Comparison of ENCODE assay signal across 1 cellular context in the genomic region with DNA sequence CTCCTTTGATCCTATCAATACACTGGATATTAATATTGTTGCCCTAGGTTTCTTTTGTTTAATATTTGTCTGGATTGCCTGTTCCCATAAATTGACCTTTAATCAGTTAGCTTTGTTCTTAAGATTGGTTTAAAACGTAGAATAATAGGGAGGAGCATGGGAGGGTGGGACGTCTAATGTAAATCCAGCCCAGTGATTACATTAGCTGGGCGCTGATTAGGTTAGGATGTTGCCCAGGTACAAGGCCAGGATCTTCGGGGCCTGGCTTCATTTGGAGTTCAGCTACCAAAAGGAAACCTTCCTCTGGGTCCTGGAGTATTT.
TF ChIP-seq lines count a peak whose summit lies in the region.

SRSF8 (plus strand) TSS at position 199 of the 321 bp plus-strand sequence. CDS start 308 bp downstream, outside the sequence.

TF ChIP-seq in SK-N-SH, 30 proteins besides CTCF, POLR2A, EP300 and RAD21 (continued from another document):
- no peak for TF ChIP-seq ZBTB33 (IDR thresholded peaks at IDR 0.05; ENCODE audit: borderline replicate concordance, low read depth)
